10 cellular contexts compared by ENCODE assay signal in genomic region chr20:7926767-7927166, GRCh38. TPM values are rescaled to one million over a fixed set of nuclear protein-coding genes. Genes with fewer than 3 reads are reported as not detected.
A peak's percentile ranks its signal among the peaks of the same experiment; 100 is the strongest.
DNase-seq lines count a peak whose midpoint lies in the region; ATAC-seq, FAIRE-seq and TF ChIP-seq lines count a peak whose summit lies in the region.
"Had no signal": no experiment of that assay in that cellular context is flagged by ENCODE, and none has a peak within 500 bp of the region (broad histone marks: within the 10 kb centered on the region; RNA-seq: fewer than 3 reads in every experiment).

No MANE protein-coding gene starts in this region.

- no peak for TF ChIP-seq POLR2A in A549 (IDR thresholded peaks at IDR 0.05; ENCODE audit: low read length)

- H3K4me3 ChIP-seq in A549 = no peak overlapping the region
- H3K4me3 ChIP-seq in GM12865 (ENCODE audit: low read depth, low read length) = no peak overlapping the region
- H3K4me3 ChIP-seq: SJSA1 had no signal

- TF ChIP-seq EP300 in A549 (IDR thresholded peaks at IDR 0.05) = no peak

- CTCF ChIA-PET in A549 (lab: Yijun Ruan, JAX) = interaction anchor here (0.6 to 4.3 kb wide), 18 partner anchors 10 to 1746 kb away, joined by 3 to 27 read pairs (median 4); no protein-coding TSS in a partner anchor

- DNase-seq in A549 (ENCODE audit: low read depth in 1 of 2, low spot score in 1 of 2) = peak in 1 of 2 experiments; percentile 44
- DNase-seq in GM12865 (ENCODE audit: low read depth) = peak; percentile 8
- DNase-seq in SK-MEL-5 (ENCODE audit: low read depth, low spot score) = peak; percentile 59
- peak; percentile 35 for DNase-seq in glomerular visceral epithelial cell (ENCODE audit: extremely low spot score)
- no peak for DNase-seq in cerebellar nuclear complex (lab: John Stamatoyannopoulos, UW)
- DNase-seq in midbrain (lab: John Stamatoyannopoulos, UW) = no peak
- DNase-seq in GM19239 (ENCODE audit: insufficient read length, low spot score) = no peak

- TF ChIP-seq CTCF in A549 (IDR thresholded peaks at IDR 0.05) = peak; percentile 69
- no peak for TF ChIP-seq CTCF in GM12865 (IDR thresholded peaks at IDR 0.05; ENCODE audit: insufficient read depth, low read depth, low read length, missing control alignments)

- peak; percentile 70 to 72 for TF ChIP-seq RAD21 in A549 (conservative IDR thresholded peaks at IDR 0.05 in 1 of 2, IDR thresholded peaks at IDR 0.05 in 1 of 2)

- H3K4me2 ChIP-seq in A549 = no peak overlapping the region

- in situ Hi-C loops in SK-MEL-5 (cut with HindIII; ENCODE audit: low pct_unique_long_range_greater_than_20kb, low sequenced_read_pairs) = no loop called here

- ATAC-seq in A549 (no peak; a peak in 1 of 6 replicates), GM21367 (IDR thresholded peaks at IDR 0.05; ENCODE audit: unreplicated experiment) (no peak)

- no peaks in the 10 kb centered on the region for H3K4me1 ChIP-seq in A549

- H3K27ac ChIP-seq in A549 = no peak overlapping the region
- H3K27ac ChIP-seq: SJSA1 had no signal

- WGBS in A549 (ENCODE audit: missing lambda C conversion rate) = 6% methylated on average over 1 of the region's 1 CpG

- no peaks in the 10 kb centered on the region for H3K9me3 ChIP-seq in A549
- H3K9me3 ChIP-seq: SJSA1 had no signal

- FAIRE-seq in A549 (lab: Jason Lieb, UNC) (peak; percentile 67), GM19239 (lab: Jason Lieb, UNC) (no peak)

- POLR2A ChIA-PET in A549 (lab: Yijun Ruan, JAX) = no interaction called here

TF ChIP-seq in A549, 52 proteins besides CTCF, POLR2A, EP300 and RAD21:
- TF ChIP-seq RCOR1 (IDR thresholded peaks at IDR 0.05; ENCODE audit: low read depth, low read length) (no peak), KDM5A (IDR thresholded peaks at IDR 0.05) (no peak), NPAS2 (CRISPR knock-in tag; IDR thresholded peaks at IDR 0.05; ENCODE audit: borderline replicate concordance) (no peak), SMC3 (IDR thresholded peaks at IDR 0.05) (peak; percentile 67), RFX5 (IDR thresholded peaks at IDR 0.05) (no peak), REST (IDR thresholded peaks at IDR 0.05) (0 out of 2 replicates have a peak, but pooled peaks have one; percentile 11)

RNA-seq across cellular contexts. Expression of gene HAO1, which starts 13.5 kb away (rescaled TPM):
- polyA plus RNA-seq in A549 (2011; rRNA removed) (0.13 TPM in 2 replicates), A549 (2017; fragmentation: RNase III; extraction: RNeasy Plus Mini Kit Qiagen cat#74134 plus additional on column Dnase treatment) (not detected in 3 replicates)
- polyA plus RNA-seq in A549 (2012; cell fraction: cytosol; rRNA removed) = not detected in 2 replicates
- not detected in 2 replicates for polyA plus RNA-seq in A549 (2012; cell fraction: nucleus; rRNA removed)
- polyA minus RNA-seq in A549 (2011; rRNA and poly(A)+ RNA removed) = 0.21 TPM in 1 of 2 replicates, not detected in the other
- not detected in 2 replicates for total RNA-seq in SK-MEL-5 (2014; rRNA removed; shearing (Covaris generic))
- not detected in 2 replicates for polyA plus RNA-seq in SK-MEL-5 (2015; cell fraction: cytosol; rRNA removed)
- polyA plus RNA-seq in SK-MEL-5 (2015; cell fraction: nucleus; rRNA removed) = not detected in 2 replicates
- total RNA-seq: SJSA1 had no signal
- polyA plus RNA-seq: esophagus had no signal

Comparison
In these comparisons a context has a peak if more than half of its experiments do, and no peak if none do; other contexts are left out.
1. DNase-seq: peak in GM12865 (single experiment), SK-MEL-5 (single experiment) and glomerular visceral epithelial cell (single experiment); none in cerebellar nuclear complex (0 of 2), midbrain (single experiment) and GM19239 (single experiment).